ENCODE assay signal across 28 cellular contexts in the genomic region with DNA sequence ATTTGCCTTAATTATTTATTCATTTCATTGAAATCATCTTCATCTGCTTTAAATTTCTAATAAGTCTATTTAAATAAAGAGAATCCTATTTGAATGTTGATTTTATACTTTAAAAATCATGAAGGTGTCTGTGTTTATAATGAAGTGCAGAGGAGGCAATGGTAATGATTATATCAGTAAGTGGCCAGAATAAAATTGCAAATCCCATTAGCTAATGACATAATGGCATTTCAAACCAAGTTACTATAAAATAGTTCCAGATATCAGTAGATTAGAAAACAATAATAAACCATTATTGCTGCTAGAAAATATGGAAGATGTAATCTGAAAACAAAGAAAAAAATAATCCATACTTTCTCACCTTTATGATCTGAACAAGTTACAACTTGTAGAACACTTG.
"Had no signal": no experiment of that assay in that cellular context is flagged by ENCODE, and none has a peak within 500 bp of the region (broad histone marks: within the 10 kb centered on the region; RNA-seq: fewer than 3 reads in every experiment).

No MANE protein-coding gene starts in this region.

- H3K4me3 Mint-ChIP-seq: nephron; neural progenitor cell; stimulated activated effector memory CD8-positive, alpha-beta T cell treated with anti-CD3 and anti-CD28 coated beads, Interleukin-12 subunit alpha, Interleukin-12 subunit beta, amount 100 ng/mL, for 72 hours; stimulated activated naive B cell treated with anti-CD40 and anti-IgM and Interleukin-4, amounts not matched to agents 10 μg/mL and 1 μg/mL and 100 μg/mL, for 72 hours; stimulated activated naive CD8-positive, alpha-beta T cell treated with anti-CD3 and anti-CD28 coated beads, Interleukin-15, Interleukin-2, amounts not matched to agents 100 ng/mL and 50 ng/mL, for 24 hours had no signal

- H3K27ac ChIP-seq: neural progenitor cell, ovary, parathyroid adenoma, psoas muscle, right lobe of liver, sigmoid colon, stomach, thoracic aorta, thyroid gland, tibial nerve, upper lobe of left lung, vagina had no signal

- H3K27me3 Mint-ChIP-seq: progenitor cell of endocrine pancreas; stimulated activated naive B cell treated with anti-CD40 and anti-IgM and Interleukin-4, amounts not matched to agents 10 μg/mL and 1 μg/mL and 100 μg/mL, for 72 hours; stimulated activated naive CD8-positive, alpha-beta T cell treated with anti-CD3 and anti-CD28 coated beads, Interleukin-15, Interleukin-2, amounts not matched to agents 100 ng/mL and 50 ng/mL, for 24 hours had no signal

- H3K27me3 ChIP-seq: neural progenitor cell, ovary, right lobe of liver, sigmoid colon, stomach, thyroid gland, tibial nerve, upper lobe of left lung, vagina had no signal

- H3K4me1 Mint-ChIP-seq: nephron; stimulated activated effector memory CD8-positive, alpha-beta T cell treated with anti-CD3 and anti-CD28 coated beads, Interleukin-12 subunit alpha, Interleukin-12 subunit beta, amount 100 ng/mL, for 72 hours; stimulated activated naive B cell treated with anti-CD40 and anti-IgM and Interleukin-4, amounts not matched to agents 10 μg/mL and 1 μg/mL and 100 μg/mL, for 72 hours had no signal

- H3K27ac Mint-ChIP-seq: nephron; neural progenitor cell; progenitor cell of endocrine pancreas; stimulated activated effector memory CD8-positive, alpha-beta T cell treated with anti-CD3 and anti-CD28 coated beads, Interleukin-12 subunit alpha, Interleukin-12 subunit beta, amount 100 ng/mL, for 72 hours; stimulated activated naive B cell treated with anti-CD40 and anti-IgM and Interleukin-4, amounts not matched to agents 10 μg/mL and 1 μg/mL and 100 μg/mL, for 72 hours; stimulated activated naive CD8-positive, alpha-beta T cell treated with anti-CD3 and anti-CD28 coated beads, Interleukin-15, Interleukin-2, amounts not matched to agents 100 ng/mL and 50 ng/mL, for 24 hours had no signal

- H3K36me3 Mint-ChIP-seq: neural progenitor cell; stimulated activated effector memory CD8-positive, alpha-beta T cell treated with anti-CD3 and anti-CD28 coated beads, Interleukin-12 subunit alpha, Interleukin-12 subunit beta, amount 100 ng/mL, for 72 hours; stimulated activated naive B cell treated with anti-CD40 and anti-IgM and Interleukin-4, amounts not matched to agents 10 μg/mL and 1 μg/mL and 100 μg/mL, for 72 hours had no signal

- H3K9me3 Mint-ChIP-seq: nephron, neural progenitor cell had no signal

- FAIRE-seq: small intestine, urothelium cell line had no signal

- ATAC-seq: psoas muscle; right cardiac atrium; right lobe of liver; stimulated activated effector memory CD8-positive, alpha-beta T cell treated with anti-CD3 and anti-CD28 coated beads, Interleukin-12 subunit alpha, Interleukin-12 subunit beta, amount 100 ng/mL, for 72 hours; stimulated activated naive B cell treated with anti-CD40 and anti-IgM and Interleukin-4, amounts not matched to agents 10 μg/mL and 1 μg/mL and 100 μg/mL, for 72 hours had no signal

- H3K9me3 ChIP-seq: ovary, psoas muscle, right lobe of liver, sigmoid colon, stomach, thoracic aorta, thyroid gland, tibial nerve, upper lobe of left lung, vagina had no signal

- DNase-seq: occipital lobe; ovary; posterior cingulate gyrus; psoas muscle; right cardiac atrium; right lobe of liver; sigmoid colon; small intestine; stimulated activated CD4-positive, alpha-beta T cell treated with anti-CD3 and anti-CD28 coated beads, Interleukin-15, amount 100 ng/mL, for 24 hours; stimulated activated CD4-positive, alpha-beta T cell treated with anti-CD3 and anti-CD28 coated beads, Interleukin-2, amount 100 ng/mL, for 24 hours; stimulated activated CD4-positive, alpha-beta T cell treated with anti-CD3 and anti-CD28 coated beads, Interleukin-2, amount 100 ng/mL, for 48 hours; stimulated activated CD4-positive, alpha-beta T cell treated with anti-CD3 and anti-CD28 coated beads, Interleukin-4, amount 100 ng/mL, for 24 hours; stimulated activated naive B cell treated with anti-CD40 and anti-IgM and Interleukin-4, amounts not matched to agents 10 μg/mL and 1 μg/mL and 100 μg/mL, for 72 hours; stimulated activated naive CD4-positive, alpha-beta T cell treated with Interleukin-2 at 50 U/mL for 16 hours; stomach; thyroid gland; trophoblast cell; upper lobe of left lung had no signal

- H3K36me3 ChIP-seq: neural progenitor cell, ovary, right lobe of liver, sigmoid colon, stomach, thoracic aorta, thyroid gland, tibial nerve, upper lobe of left lung, vagina had no signal

- H3K4me1 ChIP-seq: neural progenitor cell, parathyroid adenoma, psoas muscle, right lobe of liver, sigmoid colon, stomach, thyroid gland, tibial nerve, upper lobe of left lung, vagina had no signal

- H3K4me3 ChIP-seq: neural progenitor cell, ovary, psoas muscle, right lobe of liver, sigmoid colon, stomach, thoracic aorta, thyroid gland, tibial nerve, upper lobe of left lung, vagina had no signal
